In genomic region chr9:89978185-89978584, GRCh38 we compare ENCODE assay signal across 9 cellular contexts.
DNase-seq lines count a peak whose midpoint lies in the region; ATAC-seq and TF ChIP-seq lines count a peak whose summit lies in the region.
"Had no signal": no experiment of that assay in that cellular context is flagged by ENCODE, and none has a peak within 500 bp of the region (broad histone marks: within the 10 kb centered on the region; RNA-seq: fewer than 3 reads in every experiment).

No MANE protein-coding gene starts in this region.

- H3K4me1 ChIP-seq in parathyroid adenoma: no peaks in the 10 kb centered on the region

- H3K79me2 ChIP-seq in parathyroid adenoma: no peaks in the 10 kb centered on the region

- no peaks in the 10 kb centered on the region for H3K9me3 ChIP-seq in parathyroid adenoma (ENCODE audit: control insufficient read depth, low read length)

- DNase-seq in Daoy (ENCODE audit: low read depth) (peak; percentile 35), NCI-H748 treated with DMSO at 0.1 percent for 48 hours (lab: John Stamatoyannopoulos, UW) (peak; percentile 38), fibroblast of gingiva (ENCODE audit: low read depth) (peak; percentile 6), occipital lobe (lab: John Stamatoyannopoulos, UW) (no peak)
- DNase-seq in activated CD4-positive, alpha-beta T cell treated with anti-CD3 and anti-CD28 coated beads for 4 hours: no peak
- DNase-seq in T-helper 2 cell treated with Interferon-gamma antibody and Interleukin-4, amounts not matched to agents 5 μg/mL and 100 μg/mL, for 36 hours (ENCODE audit: low spot score): no peak

- H3K4me3 ChIP-seq in parathyroid adenoma (ENCODE audit: low read depth, low read length): no peak overlapping the region

- H3K9ac ChIP-seq in parathyroid adenoma: no peak overlapping the region

- no peaks in the 10 kb centered on the region for H3K36me3 ChIP-seq in parathyroid adenoma (ENCODE audit: control insufficient read depth, insufficient read depth, low read length)

- H3K27me3 ChIP-seq in parathyroid adenoma (ENCODE audit: control insufficient read depth, insufficient read depth, low read length): no peaks in the 10 kb centered on the region

- H3K27ac Mint-ChIP-seq in T-helper 2 cell treated with Interferon-gamma antibody and Interleukin-4, amounts not matched to agents 5 μg/mL and 100 μg/mL, for 36 hours: no peak overlapping the region
- H3K27ac Mint-ChIP-seq: IgD-negative memory B cell had no signal

- no peak overlapping the region for H3K4me3 Mint-ChIP-seq in T-helper 2 cell treated with Interferon-gamma antibody and Interleukin-4, amounts not matched to agents 5 μg/mL and 100 μg/mL, for 36 hours
- H3K4me3 Mint-ChIP-seq: IgD-negative memory B cell had no signal

- peak overlapping the region; percentile 38 for H2AFZ ChIP-seq in parathyroid adenoma

- TF ChIP-seq CTCF in parathyroid adenoma (IDR thresholded peaks at IDR 0.05): peak; percentile 45

- H3K4me2 ChIP-seq in parathyroid adenoma (ENCODE audit: low read length): no peak overlapping the region

- H3K27me3 Mint-ChIP-seq in T-helper 2 cell treated with Interferon-gamma antibody and Interleukin-4, amounts not matched to agents 5 μg/mL and 100 μg/mL, for 36 hours (ENCODE audit: low read depth): peaks cover 24% of the 10 kb centered on the region

- H3K27ac ChIP-seq in parathyroid adenoma: no peak overlapping the region

- H3K9me3 Mint-ChIP-seq in T-helper 2 cell treated with Interferon-gamma antibody and Interleukin-4, amounts not matched to agents 5 μg/mL and 100 μg/mL, for 36 hours: peaks cover 5% of the 10 kb centered on the region
- H3K9me3 Mint-ChIP-seq: IgD-negative memory B cell had no signal

- ATAC-seq in GM19467 (IDR thresholded peaks at IDR 0.05; ENCODE audit: unreplicated experiment): no peak

- no peaks in the 10 kb centered on the region for H3K36me3 Mint-ChIP-seq in T-helper 2 cell treated with Interferon-gamma antibody and Interleukin-4, amounts not matched to agents 5 μg/mL and 100 μg/mL, for 36 hours (ENCODE audit: low read depth)

- H3K4me1 Mint-ChIP-seq in T-helper 2 cell treated with Interferon-gamma antibody and Interleukin-4, amounts not matched to agents 5 μg/mL and 100 μg/mL, for 36 hours (ENCODE audit: low read depth): peaks cover 9% of the 10 kb centered on the region

Comparison
In these comparisons a context has a peak if more than half of its experiments do, and no peak if none do; other contexts are left out.
1. DNase-seq: peak in Daoy (single experiment), NCI-H748 treated with DMSO at 0.1 percent for 48 hours (single experiment) and fibroblast of gingiva (single experiment); none in activated CD4-positive, alpha-beta T cell treated with anti-CD3 and anti-CD28 coated beads for 4 hours (0 of 2), T-helper 2 cell treated with Interferon-gamma antibody and Interleukin-4, amounts not matched to agents 5 μg/mL and 100 μg/mL, for 36 hours (single experiment) and occipital lobe (single experiment).